9 cellular contexts compared by ENCODE assay signal in the genomic region with DNA sequence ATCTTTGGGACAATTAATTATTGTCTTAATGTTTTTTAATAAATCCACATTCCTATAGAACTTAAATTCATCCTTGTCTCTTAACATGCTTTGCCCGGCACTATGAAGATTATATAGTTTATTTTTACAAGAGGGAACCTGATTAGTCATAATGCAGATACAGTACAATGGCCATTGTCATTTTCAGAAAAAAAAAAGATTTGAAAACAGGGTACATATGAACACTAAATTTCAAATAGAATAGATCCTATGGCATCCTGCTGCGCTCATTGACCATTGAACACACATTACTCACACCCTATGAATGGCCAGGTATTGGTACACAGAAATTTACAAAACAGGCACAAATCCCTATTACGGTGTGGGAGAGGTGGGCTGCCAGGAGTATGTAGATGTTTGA. TPM values are rescaled to one million over a fixed set of nuclear protein-coding genes. Genes with fewer than 3 reads are reported as not detected.
DNase-seq lines count a peak whose midpoint lies in the region; ATAC-seq, FAIRE-seq and TF ChIP-seq lines count a peak whose summit lies in the region.
"Had no signal": no experiment of that assay in that cellular context is flagged by ENCODE, and none has a peak within 500 bp of the region (broad histone marks: within the 10 kb centered on the region; RNA-seq: fewer than 3 reads in every experiment).

No MANE protein-coding gene starts in this region.

- H3K9ac ChIP-seq in iPS-15b (ENCODE audit: low read depth, low read length) (no peak overlapping the region), smooth muscle cell (ENCODE audit: low read depth) (no peak overlapping the region)

- peaks cover 30% of the 10 kb centered on the region for H4K20me1 ChIP-seq in smooth muscle cell (ENCODE audit: low read depth)

- H3K27me3 ChIP-seq in iPS-15b (ENCODE audit: control insufficient read depth, insufficient read depth, low read length) (no peaks in the 10 kb centered on the region), smooth muscle cell (ENCODE audit: low read depth) (no peaks in the 10 kb centered on the region)

- FAIRE-seq in urothelium cell line (lab: Jason Lieb, UNC) = no peak

- H2AFZ ChIP-seq in smooth muscle cell (ENCODE audit: low read depth) = no peak overlapping the region

- TF ChIP-seq CTCF in HFFc6 (IDR thresholded peaks at IDR 0.05) (no peak), smooth muscle cell (IDR thresholded peaks at IDR 0.05; ENCODE audit: borderline replicate concordance, insufficient read depth, poor library complexity, severe bottlenecking) (no peak)

- peak overlapping the region; percentile 99 for H3K27ac Mint-ChIP-seq in HFFc6
- peak overlapping the region; percentile 94 for H3K27ac Mint-ChIP-seq in activated CD4-positive, alpha-beta memory T cell treated with anti-CD3 and anti-CD28 coated beads, Interleukin-2, amount 10 ng/mL, durations not matched to agents 7 days and 5 days

- peaks cover 36% of the 10 kb centered on the region for H3K27me3 Mint-ChIP-seq in HFFc6 (ENCODE audit: insufficient read depth)
- H3K27me3 Mint-ChIP-seq in activated CD4-positive, alpha-beta memory T cell treated with anti-CD3 and anti-CD28 coated beads, Interleukin-2, amount 10 ng/mL, durations not matched to agents 7 days and 5 days = peaks cover 5% of the 10 kb centered on the region

- H3K4me2 ChIP-seq in smooth muscle cell = no peak overlapping the region

- POLR2A ChIA-PET in activated CD4-positive, alpha-beta memory T cell treated with anti-CD3 and anti-CD28 coated beads, Interleukin-2, amount 10 ng/mL, durations not matched to agents 7 days and 5 days (lab: Charles Lee) = no interaction called here

- H3K4me1 ChIP-seq in iPS-15b (ENCODE audit: control insufficient read depth, insufficient read depth, low read length) = peaks cover 8% of the 10 kb centered on the region
- peaks cover 7% of the 10 kb centered on the region for H3K4me1 ChIP-seq in smooth muscle cell (ENCODE audit: low read depth)

- H3K4me3 Mint-ChIP-seq in HFFc6 = peak overlapping the region; percentile 29; the same call in 1 of the 2 replicates
- H3K4me3 Mint-ChIP-seq in activated CD4-positive, alpha-beta memory T cell treated with anti-CD3 and anti-CD28 coated beads, Interleukin-2, amount 10 ng/mL, durations not matched to agents 7 days and 5 days = peak overlapping the region; percentile 97

- peaks cover 32% of the 10 kb centered on the region for H3K4me1 Mint-ChIP-seq in HFFc6 (ENCODE audit: low read depth)
- peaks cover 10% of the 10 kb centered on the region for H3K4me1 Mint-ChIP-seq in activated CD4-positive, alpha-beta memory T cell treated with anti-CD3 and anti-CD28 coated beads, Interleukin-2, amount 10 ng/mL, durations not matched to agents 7 days and 5 days

- H3K9me3 ChIP-seq in iPS-15b (ENCODE audit: control insufficient read depth, insufficient read depth, low read length) (no peaks in the 10 kb centered on the region), smooth muscle cell (replicated peaks; ENCODE audit: low read depth) (no peaks in the 10 kb centered on the region)

- whole genome bisulfite sequencing in smooth muscle cell (ENCODE audit: low lambda C conversion rate) = 65% methylated on average over 3 of the region's 3 CpGs

- no peak for DNase-seq in HFFc6
- no peak for DNase-seq in activated CD4-positive, alpha-beta memory T cell treated with anti-CD3 and anti-CD28 coated beads, Interleukin-2, amount 10 ng/mL, durations not matched to agents 7 days and 5 days
- DNase-seq in smooth muscle cell (lab: John Stamatoyannopoulos, UW; ENCODE audit: unreplicated experiment) = no peak
- no peak for DNase-seq in substantia nigra (lab: John Stamatoyannopoulos, UW)
- DNase-seq in ecto neural progenitor cell (ENCODE audit: low spot score) = no peak
- no peak for DNase-seq in urothelium cell line (ENCODE audit: low spot score)
- DNase-seq: MM.1S had no signal

- peaks cover 6% of the 10 kb centered on the region for H3K36me3 ChIP-seq in iPS-15b (ENCODE audit: control insufficient read depth, insufficient read depth, low read length)
- H3K36me3 ChIP-seq in smooth muscle cell (ENCODE audit: low read depth) = no peaks in the 10 kb centered on the region

- peaks cover 26% of the 10 kb centered on the region for H3K36me3 Mint-ChIP-seq in HFFc6 (ENCODE audit: low read depth)
- H3K36me3 Mint-ChIP-seq in activated CD4-positive, alpha-beta memory T cell treated with anti-CD3 and anti-CD28 coated beads, Interleukin-2, amount 10 ng/mL, durations not matched to agents 7 days and 5 days (ENCODE audit: low read depth) = peaks cover 41% of the 10 kb centered on the region

- no peak for ATAC-seq in GM18861 (IDR thresholded peaks at IDR 0.05; ENCODE audit: unreplicated experiment)

- H3K27ac ChIP-seq in smooth muscle cell (ENCODE audit: low read depth) = peak overlapping the region; percentile 99
- H3K27ac ChIP-seq in substantia nigra (ENCODE audit: low read depth, low read length, poor library complexity, severe bottlenecking) = no peak overlapping the region

- CTCF ChIA-PET in activated CD4-positive, alpha-beta memory T cell treated with anti-CD3 and anti-CD28 coated beads, Interleukin-2, amount 10 ng/mL, durations not matched to agents 7 days and 5 days (lab: Charles Lee) = no interaction called here

- peak overlapping the region; percentile 70 for H3K4me3 ChIP-seq in iPS-15b (ENCODE audit: low read depth, low read length)
- H3K4me3 ChIP-seq in smooth muscle cell = no peak overlapping the region

- peaks cover 40% of the 10 kb centered on the region for H3F3A ChIP-seq in smooth muscle cell (ENCODE audit: low read depth)

- peaks cover 25% of the 10 kb centered on the region for H3K9me3 Mint-ChIP-seq in HFFc6
- peaks cover 8% of the 10 kb centered on the region for H3K9me3 Mint-ChIP-seq in activated CD4-positive, alpha-beta memory T cell treated with anti-CD3 and anti-CD28 coated beads, Interleukin-2, amount 10 ng/mL, durations not matched to agents 7 days and 5 days

- H3K79me2 ChIP-seq in smooth muscle cell (ENCODE audit: low read depth) = peaks cover 33% of the 10 kb centered on the region

RNA-seq across cellular contexts. Expression of gene KLF6, which starts 2.0 kb away (rescaled TPM):
- 100 to 1,000 TPM; 114 to 154 (median 142) TPM for total RNA-seq in HFFc6 (2021; fragmentation: NEBNext Ultra II Directional; extraction: Animal tissue kit (Norgen Biotek cat#: 25700))
- total RNA-seq in activated CD4-positive, alpha-beta memory T cell treated with anti-CD3 and anti-CD28 coated beads, Interleukin-2, amount 10 ng/mL, durations not matched to agents 7 days and 5 days = 100 to 1,000 TPM; 220 to 228 TPM
- 171 and 198 TPM in 2 replicates for total RNA-seq in smooth muscle cell
- 519 and 728 TPM in 2 replicates for polyA plus RNA-seq in smooth muscle cell
